In the genomic region with DNA sequence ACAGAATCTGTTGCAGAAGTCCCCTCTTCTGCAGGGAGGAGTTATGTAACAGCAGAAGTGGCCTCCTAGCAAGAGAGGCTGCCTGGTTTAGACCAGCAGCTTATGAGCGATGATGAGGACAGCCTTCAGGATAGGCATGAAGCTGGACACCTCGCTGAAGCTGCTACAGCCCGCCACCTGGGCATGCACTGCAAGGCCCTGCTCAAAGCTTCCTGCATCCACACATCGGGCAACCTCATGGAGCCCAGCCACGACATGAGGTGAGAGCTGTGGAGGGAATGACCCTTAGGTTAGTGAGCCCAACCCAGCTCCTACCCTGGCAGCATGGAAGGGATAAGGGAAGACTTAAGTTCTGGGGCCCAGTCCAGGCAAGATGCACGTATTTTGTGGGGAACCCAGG, we compare ENCODE assay signal across 42 cellular contexts. TPM values are rescaled to one million over a fixed set of nuclear protein-coding genes. Genes with fewer than 3 reads are reported as not detected.
"Had no signal": no experiment of that assay in that cellular context is flagged by ENCODE, and none has a peak within 500 bp of the region (broad histone marks: within the 10 kb centered on the region; RNA-seq: fewer than 3 reads in every experiment).

No MANE protein-coding gene starts in this region.

- H3K27me3 Mint-ChIP-seq: activated naive CD4-positive, alpha-beta T cell treated with anti-CD3 and anti-CD28 coated beads, Interleukin-2, amount 50 U/mL, for 24 hours; activated naive CD8-positive, alpha-beta T cell; activated naive CD8-positive, alpha-beta T cell treated with anti-CD3 and anti-CD28 coated beads for 36 hours; activated naive CD8-positive, alpha-beta T cell treated with anti-CD3 and anti-CD28 coated beads, Interleukin-2, amount 10 ng/mL, durations not matched to agents 7 days and 5 days; activated naive CD8-positive, alpha-beta T cell treated with anti-CD3 and anti-CD28 coated beads, Interleukin-2, amount 50 U/mL, for 24 hours; activated T-cell treated with anti-CD3 and anti-CD28 coated beads, Interleukin-2, amount 50 U/mL, for 24 hours; activated T-helper 17 cell treated with anti-CD3 and anti-CD28 coated beads, Interleukin-2, amount 50 U/mL, for 72 hours; central memory CD8-positive, alpha-beta T cell had no signal

- H3K4me3 ChIP-seq: adrenal gland, ascending aorta, body of pancreas, breast epithelium, cardiac muscle cell had no signal

- ATAC-seq: activated naive CD4-positive, alpha-beta T cell treated with anti-CD3 and anti-CD28 coated beads, Interleukin-2, amount 50 U/mL, for 72 hours; activated naive CD8-positive, alpha-beta T cell treated with anti-CD3 and anti-CD28 coated beads, Interleukin-2, amount 50 U/mL, for 24 hours; activated T-cell treated with anti-CD3 and anti-CD28 coated beads, Interleukin-2, amount 50 U/mL, for 4 hours; activated T-cell treated with anti-CD3 and anti-CD28 coated beads, Interleukin-2, amount 50 U/mL, for 72 hours; activated T-helper 17 cell treated with anti-CD3 and anti-CD28 coated beads, Interleukin-2, amount 50 U/mL, for 72 hours; body of pancreas had no signal

- H3K4me1 ChIP-seq: breast epithelium had no signal

- H3K9me3 ChIP-seq: adrenal gland, ascending aorta, body of pancreas, breast epithelium had no signal

- H3K4me3 Mint-ChIP-seq: activated naive CD4-positive, alpha-beta T cell treated with anti-CD3 and anti-CD28 coated beads for 36 hours; activated naive CD4-positive, alpha-beta T cell treated with anti-CD3 and anti-CD28 coated beads, Interleukin-2, amount 50 U/mL, for 24 hours; activated naive CD8-positive, alpha-beta T cell; activated naive CD8-positive, alpha-beta T cell treated with anti-CD3 and anti-CD28 coated beads for 36 hours; activated naive CD8-positive, alpha-beta T cell treated with anti-CD3 and anti-CD28 coated beads, Interleukin-2, amount 10 ng/mL, durations not matched to agents 7 days and 5 days; activated naive CD8-positive, alpha-beta T cell treated with anti-CD3 and anti-CD28 coated beads, Interleukin-2, amount 50 U/mL, for 24 hours; activated T-cell treated with anti-CD3 and anti-CD28 coated beads, Interleukin-2, amount 50 U/mL, for 24 hours; activated T-cell treated with anti-CD3 and anti-CD28 coated beads, Interleukin-2, amount 50 U/mL, for 4 hours; activated T-cell treated with anti-CD3 and anti-CD28 coated beads, Interleukin-2, amount 50 U/mL, for 72 hours; activated T-helper 1 cell treated with anti-CD3 and anti-CD28 coated beads, Interleukin-12 subunit alpha, Interleukin-12 subunit beta, Interleukin-2, Interleukin-4 antibody, amounts not matched to agents 30 ng/mL and 10 ng/mL and 1 ng/mL, durations not matched to agents 14 hours and 24 hours and 36 hours; activated T-helper 17 cell treated with anti-CD3 and anti-CD28 coated beads, Interleukin-2, amount 50 U/mL, for 72 hours; brain; central memory CD8-positive, alpha-beta T cell had no signal

- H3K27me3 ChIP-seq: adrenal gland, ascending aorta, body of pancreas, brain microvascular endothelial cell, breast epithelium had no signal

- H3K4me1 Mint-ChIP-seq: activated naive CD8-positive, alpha-beta T cell treated with anti-CD3 and anti-CD28 coated beads, Interleukin-2, amount 50 U/mL, for 24 hours; activated T-helper 17 cell treated with anti-CD3 and anti-CD28 coated beads, Interleukin-2, amount 50 U/mL, for 72 hours had no signal

- FAIRE-seq: astrocyte, bronchial epithelial cell had no signal

- DNase-seq: activated effector memory CD4-positive, alpha-beta T cell treated with anti-CD3 and anti-CD28 coated beads, Interleukin-2, amount 50 U/mL, for 16 hours; activated effector memory CD4-positive, alpha-beta T cell treated with Interleukin-2 at 50 U/mL for 16 hours; activated gamma-delta T cell; activated gamma-delta T cell treated with Interleukin-2 at 50 U/mL for 16 hours; activated naive CD4-positive, alpha-beta T cell; activated naive CD4-positive, alpha-beta T cell treated with anti-CD3 and anti-CD28 coated beads for 36 hours; activated naive CD4-positive, alpha-beta T cell treated with anti-CD3 and anti-CD28 coated beads, Interleukin-2, amount 50 U/mL, for 16 hours; activated naive CD4-positive, alpha-beta T cell treated with Interleukin-2 at 50 U/mL for 16 hours; activated naive CD8-positive, alpha-beta T cell treated with anti-CD3 and anti-CD28 coated beads for 36 hours; activated naive CD8-positive, alpha-beta T cell treated with anti-CD3 and anti-CD28 coated beads, Interleukin-2, amount 10 ng/mL, durations not matched to agents 7 days and 5 days; activated naive CD8-positive, alpha-beta T cell treated with anti-CD3 and anti-CD28 coated beads, Interleukin-2, amount 50 U/mL, for 24 hours; activated T-cell treated with anti-CD3 and anti-CD28 coated beads, Interleukin-2, amount 50 U/mL, for 1 hour; activated T-cell treated with anti-CD3 and anti-CD28 coated beads, Interleukin-2, amount 50 U/mL, for 24 hours; activated T-cell treated with anti-CD3 and anti-CD28 coated beads, Interleukin-2, amount 50 U/mL, for 4 hours; activated T-cell treated with anti-CD3 and anti-CD28 coated beads, Interleukin-2, amount 50 U/mL, for 48 hours; activated T-cell treated with anti-CD3 and anti-CD28 coated beads, Interleukin-2, amount 50 U/mL, for 72 hours; adrenal gland; amniotic stem cell; amygdala; anterior cingulate cortex; aorta; body of pancreas; brain microvascular endothelial cell; caudate nucleus; central memory CD4-positive, alpha-beta T cell; cerebellar nuclear complex had no signal

- H3K27ac Mint-ChIP-seq: activated naive CD4-positive, alpha-beta T cell treated with anti-CD3 and anti-CD28 coated beads for 36 hours; activated naive CD4-positive, alpha-beta T cell treated with anti-CD3 and anti-CD28 coated beads, Interleukin-2, amount 50 U/mL, for 24 hours; activated naive CD4-positive, alpha-beta T cell treated with anti-CD3 and anti-CD28 coated beads, Interleukin-2, amount 50 U/mL, for 72 hours; activated naive CD8-positive, alpha-beta T cell; activated naive CD8-positive, alpha-beta T cell treated with anti-CD3 and anti-CD28 coated beads for 36 hours; activated naive CD8-positive, alpha-beta T cell treated with anti-CD3 and anti-CD28 coated beads, Interleukin-2, amount 50 U/mL, for 24 hours; activated T-cell treated with anti-CD3 and anti-CD28 coated beads, Interleukin-2, amount 50 U/mL, for 24 hours; activated T-cell treated with anti-CD3 and anti-CD28 coated beads, Interleukin-2, amount 50 U/mL, for 72 hours; activated T-helper 1 cell treated with anti-CD3 and anti-CD28 coated beads, Interleukin-12 subunit alpha, Interleukin-12 subunit beta, Interleukin-2, Interleukin-4 antibody, amounts not matched to agents 30 ng/mL and 10 ng/mL and 1 ng/mL, durations not matched to agents 14 hours and 24 hours and 36 hours; activated T-helper 17 cell treated with anti-CD3 and anti-CD28 coated beads, Interleukin-2, amount 50 U/mL, for 72 hours; activated T-helper 2 cell treated with anti-CD3 and anti-CD28 coated beads, Interferon-gamma antibody, Interleukin-2, Interleukin-4, amounts not matched to agents 10 μg/mL and 5 μg/mL and 100 μg/mL, durations not matched to agents 14 hours and 24 hours and 36 hours had no signal

- H3K36me3 ChIP-seq: breast epithelium had no signal

- H3K27ac ChIP-seq: adrenal gland, ascending aorta, body of pancreas, brain microvascular endothelial cell, breast epithelium, cardiac muscle cell had no signal

- H3K9me3 Mint-ChIP-seq: activated naive CD4-positive, alpha-beta T cell treated with anti-CD3 and anti-CD28 coated beads for 36 hours; activated naive CD4-positive, alpha-beta T cell treated with anti-CD3 and anti-CD28 coated beads, Interleukin-2, amount 50 U/mL, for 24 hours; activated naive CD4-positive, alpha-beta T cell treated with anti-CD3 and anti-CD28 coated beads, Interleukin-2, amount 50 U/mL, for 72 hours; activated naive CD8-positive, alpha-beta T cell treated with anti-CD3 and anti-CD28 coated beads for 36 hours; activated naive CD8-positive, alpha-beta T cell treated with anti-CD3 and anti-CD28 coated beads, Interleukin-2, amount 10 ng/mL, durations not matched to agents 7 days and 5 days; activated naive CD8-positive, alpha-beta T cell treated with anti-CD3 and anti-CD28 coated beads, Interleukin-2, amount 50 U/mL, for 24 hours; activated T-cell treated with anti-CD3 and anti-CD28 coated beads, Interleukin-2, amount 50 U/mL, for 24 hours; activated T-cell treated with anti-CD3 and anti-CD28 coated beads, Interleukin-2, amount 50 U/mL, for 4 hours; activated T-cell treated with anti-CD3 and anti-CD28 coated beads, Interleukin-2, amount 50 U/mL, for 72 hours; activated T-helper 1 cell treated with anti-CD3 and anti-CD28 coated beads, Interleukin-12 subunit alpha, Interleukin-12 subunit beta, Interleukin-2, Interleukin-4 antibody, amounts not matched to agents 30 ng/mL and 10 ng/mL and 1 ng/mL, durations not matched to agents 14 hours and 24 hours and 36 hours; activated T-helper 17 cell treated with anti-CD3 and anti-CD28 coated beads, Interleukin-2, amount 50 U/mL, for 72 hours; activated T-helper 2 cell treated with anti-CD3 and anti-CD28 coated beads, Interferon-gamma antibody, Interleukin-2, Interleukin-4, amounts not matched to agents 10 μg/mL and 5 μg/mL and 100 μg/mL, durations not matched to agents 14 hours and 24 hours and 36 hours; brain; central memory CD8-positive, alpha-beta T cell had no signal

RNA-seq across cellular contexts. Expression of gene WNT8B, which starts 24.7 kb away (rescaled TPM):
- total RNA-seq: aorta, ascending aorta, astrocyte, body of pancreas, breast epithelium, bronchial epithelial cell, cardiac muscle cell, cardiac septum, cerebellum, chondrocyte had no signal
- polyA plus RNA-seq: aorta, cardiac muscle cell had no signal
